In genomic region chr17:17913695-17914332, GRCh38 we compare ENCODE assay signal across 8 cellular contexts. TPM values are rescaled to one million over a fixed set of nuclear protein-coding genes. Genes with fewer than 3 reads are reported as not detected.
DNase-seq lines count a peak whose midpoint lies in the region; ATAC-seq and TF ChIP-seq lines count a peak whose summit lies in the region.

No MANE protein-coding gene starts in this region.

- intact Hi-C loops in posterior vena cava (cut with DNase I), result loop anchor here (10.0 kb wide), 1 partner anchor 99 kb away; no protein-coding TSS in a partner anchor

- no peaks in the 10 kb centered on the region for H3K4me1 ChIP-seq in CD4-positive, CD25-positive, alpha-beta regulatory T cell (ENCODE audit: control insufficient read depth, insufficient read depth, low read length, poor library complexity, severe bottlenecking)
- peaks cover 3% of the 10 kb centered on the region for H3K4me1 ChIP-seq in effector memory CD4-positive, alpha-beta T cell (ENCODE audit: control insufficient read depth, insufficient read depth, low read length, poor library complexity, severe bottlenecking)

- no peak overlapping the region for H3K4me3 ChIP-seq in CD4-positive, CD25-positive, alpha-beta regulatory T cell (ENCODE audit: low read depth, low read length)
- H3K4me3 ChIP-seq in fibroblast of villous mesenchyme (ENCODE audit: low read depth, low read length), result no peak overlapping the region
- no peak overlapping the region for H3K4me3 ChIP-seq in effector memory CD4-positive, alpha-beta T cell (ENCODE audit: insufficient read depth, low read depth, low read length, poor library complexity, severe bottlenecking)

- DNase-seq in CD4-positive, CD25-positive, alpha-beta regulatory T cell, result peak in 1 of 3 donors; percentile 61
- DNase-seq in NCI-H510A (lab: John Stamatoyannopoulos, UW), result peak; percentile 96
- peak; percentile 35 to 51 for DNase-seq in activated T-cell treated with anti-CD3 and anti-CD28 coated beads, Interleukin-2, amount 50 U/mL, for 48 hours
- DNase-seq in fibroblast of villous mesenchyme (ENCODE audit: low read depth), result peak; percentile 95
- DNase-seq in posterior vena cava (ENCODE audit: low spot score), result peak; percentile 87
- DNase-seq in effector memory CD4-positive, alpha-beta T cell, result no peak

- H3K27me3 ChIP-seq in CD4-positive, CD25-positive, alpha-beta regulatory T cell (ENCODE audit: control insufficient read depth, insufficient read depth, low read length), result no peaks in the 10 kb centered on the region
- no peaks in the 10 kb centered on the region for H3K27me3 ChIP-seq in effector memory CD4-positive, alpha-beta T cell (replicated peaks; ENCODE audit: control insufficient read depth, insufficient read depth, low read length, poor library complexity, severe bottlenecking)

- H3K9me3 ChIP-seq in CD4-positive, CD25-positive, alpha-beta regulatory T cell (ENCODE audit: control insufficient read depth in 2 of 2, low read length in 2 of 2), result no peaks in the 10 kb centered on the region
- no peaks in the 10 kb centered on the region for H3K9me3 ChIP-seq in effector memory CD4-positive, alpha-beta T cell (ENCODE audit: control insufficient read depth, low read length)

- peak overlapping the region in 1 of 3 donors; percentile 21 for H3K27ac Mint-ChIP-seq in CD4-positive, CD25-positive, alpha-beta regulatory T cell

- H3K4me3 Mint-ChIP-seq in CD4-positive, CD25-positive, alpha-beta regulatory T cell, result no peak overlapping the region

- TF ChIP-seq CTCF in fibroblast of villous mesenchyme (IDR thresholded peaks at IDR 0.05; ENCODE audit: insufficient read depth, low read depth, low read length), result no peak

- peaks cover 0 to 8% (median 6%) of the 10 kb centered on the region in 4 donors for H3K4me1 Mint-ChIP-seq in CD4-positive, CD25-positive, alpha-beta regulatory T cell

- ATAC-seq in CD4-positive, CD25-positive, alpha-beta regulatory T cell (ENCODE audit: low read depth in 2 of 2), result peak; percentile 90 to 91
- ATAC-seq in HG02759 (IDR thresholded peaks at IDR 0.05; ENCODE audit: unreplicated experiment) (peak; percentile 62), GM19467 (IDR thresholded peaks at IDR 0.05; ENCODE audit: unreplicated experiment) (no peak)

- no peaks in the 10 kb centered on the region for H3K27me3 Mint-ChIP-seq in CD4-positive, CD25-positive, alpha-beta regulatory T cell

- H3K27ac ChIP-seq in CD4-positive, CD25-positive, alpha-beta regulatory T cell (ENCODE audit: insufficient read depth, low read length, poor library complexity, severe bottlenecking), result no peak overlapping the region
- H3K27ac ChIP-seq in effector memory CD4-positive, alpha-beta T cell (ENCODE audit: insufficient read depth, low read length, poor library complexity, severe bottlenecking), result no peak overlapping the region

- H3K9me3 Mint-ChIP-seq in CD4-positive, CD25-positive, alpha-beta regulatory T cell, result peaks cover 0 to 3% (median 0%) of the 10 kb centered on the region in 7 donors

- no peaks in the 10 kb centered on the region for H3K36me3 ChIP-seq in CD4-positive, CD25-positive, alpha-beta regulatory T cell (ENCODE audit: control insufficient read depth, insufficient read depth, low read length)
- H3K36me3 ChIP-seq in effector memory CD4-positive, alpha-beta T cell (ENCODE audit: control insufficient read depth, insufficient read depth, low read length), result no peaks in the 10 kb centered on the region

- H3K36me3 Mint-ChIP-seq in CD4-positive, CD25-positive, alpha-beta regulatory T cell, result peaks cover 7% of the 10 kb centered on the region

RNA-seq across cellular contexts. Expression of gene TOM1L2, which starts 58.4 kb away (rescaled TPM):
- 50.8 TPM for total RNA-seq in CD4-positive, CD25-positive, alpha-beta regulatory T cell
- 1 to 10 TPM; 4.0 to 8.3 (median 6.1) TPM for polyA plus RNA-seq in CD4-positive, CD25-positive, alpha-beta regulatory T cell
- total RNA-seq in fibroblast of villous mesenchyme (29.0 and 34.1 TPM in 2 replicates), posterior vena cava (10 to 100 TPM; 55.2 to 60.8 TPM)

RNA-seq across cellular contexts. Expression of gene DRC3, which starts 58.8 kb away (rescaled TPM):
- not detected for total RNA-seq in CD4-positive, CD25-positive, alpha-beta regulatory T cell
- not detected for polyA plus RNA-seq in CD4-positive, CD25-positive, alpha-beta regulatory T cell
- total RNA-seq in fibroblast of villous mesenchyme (under 0.01 and 0.97 TPM in 2 replicates), posterior vena cava (1 to 10 TPM; 1.1 to 2.4 TPM)

Comparison
In these comparisons a context has a peak if more than half of its experiments do, and no peak if none do; other contexts are left out.
1. DNase-seq: peak in NCI-H510A (single experiment), activated T-cell treated with anti-CD3 and anti-CD28 coated beads, Interleukin-2, amount 50 U/mL, for 48 hours (2 of 2), fibroblast of villous mesenchyme (single experiment) and posterior vena cava (single experiment); none in effector memory CD4-positive, alpha-beta T cell (0 of 3).